1 cellular context compared by ENCODE assay signal in the genomic region with DNA sequence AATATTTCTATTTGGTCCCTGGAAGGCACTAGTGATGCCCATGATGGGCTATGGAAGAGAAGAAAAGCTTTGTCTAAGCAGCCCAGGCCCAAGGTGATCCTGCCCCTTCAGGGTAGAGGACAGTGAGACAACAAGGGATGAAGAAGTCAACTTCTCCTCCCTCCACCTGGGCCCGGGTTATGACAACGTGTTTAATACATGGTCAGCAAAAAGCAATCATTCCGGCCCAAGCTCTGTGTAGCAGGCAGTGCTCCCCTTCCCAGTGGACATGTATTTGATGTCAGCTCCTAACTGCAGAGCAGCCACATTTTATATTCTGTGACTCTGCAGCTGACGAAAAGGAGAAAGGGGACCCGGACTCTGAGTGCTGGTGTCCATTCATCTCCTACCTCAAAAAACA.
A peak's percentile ranks its signal among the peaks of the same experiment; 100 is the strongest.
TF ChIP-seq lines count a peak whose summit lies in the region.

No MANE protein-coding gene starts in this region.

TF ChIP-seq in HepG2, 621 proteins besides CTCF, POLR2A, EP300 and RAD21 (continued from another document):
- no peak for TF ChIP-seq KLF12 (CRISPR knock-in tag; IDR thresholded peaks at IDR 0.05; ENCODE audit: borderline replicate concordance)
- no peak for TF ChIP-seq JARID2 (CRISPR knock-in tag; IDR thresholded peaks at IDR 0.05; ENCODE audit: insufficient replicate concordance)
- no peak for TF ChIP-seq MED1 (CRISPR knock-in tag; IDR thresholded peaks at IDR 0.05)
- peak; percentile 78 to 84 for TF ChIP-seq MAFK (conservative IDR thresholded peaks at IDR 0.05 in 1 of 2, IDR thresholded peaks at IDR 0.05 in 1 of 2; ENCODE audit: low read length in 2 of 2)
